ENCODE assay signal across 8 cellular contexts in the genomic region with DNA sequence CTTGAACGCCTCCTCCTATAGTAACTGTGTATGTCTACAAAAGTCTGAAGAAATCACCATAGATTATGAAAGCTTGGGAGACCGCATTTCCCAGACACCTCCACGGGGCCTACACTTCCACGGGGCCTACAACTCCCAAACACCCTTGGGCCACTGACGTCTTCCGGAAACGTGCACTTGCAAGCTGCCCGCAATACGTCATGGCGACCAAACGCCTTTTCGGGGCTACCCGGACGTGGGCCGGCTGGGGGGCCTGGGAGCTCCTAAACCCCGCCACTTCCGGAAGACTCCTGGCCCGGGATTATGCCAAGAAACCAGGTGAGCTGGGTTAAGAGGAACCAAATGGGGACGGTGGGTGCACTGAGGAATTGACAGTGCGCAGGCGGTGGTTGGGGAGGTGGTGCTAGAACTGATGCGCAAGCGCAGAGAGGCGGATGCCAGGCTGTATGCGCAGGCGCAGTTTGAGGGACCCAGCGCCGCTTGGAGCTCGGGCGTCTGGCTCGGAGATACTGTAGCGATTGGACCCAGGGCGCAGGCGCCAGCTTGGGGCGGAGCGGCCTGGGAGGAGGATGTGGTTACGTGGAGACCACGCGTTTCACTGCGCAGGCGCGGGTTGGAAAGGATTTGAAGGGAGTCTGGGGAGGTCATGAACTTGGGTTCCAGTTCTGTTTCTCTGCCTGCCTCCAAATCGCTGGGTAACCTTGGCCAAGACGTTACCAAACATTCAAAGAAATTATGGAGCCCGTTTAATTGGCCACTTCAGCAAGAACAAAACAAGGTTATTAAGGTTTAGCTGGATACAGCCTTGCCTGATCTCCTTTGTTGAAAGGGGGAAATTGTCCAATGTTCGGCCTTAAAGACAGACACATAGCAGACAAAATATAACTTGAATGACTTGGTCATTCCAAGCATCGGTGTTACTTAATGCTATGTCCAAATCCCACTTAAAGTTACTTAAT. TPM values are rescaled to one million over a fixed set of nuclear protein-coding genes. Genes with fewer than 3 reads are reported as not detected.
DNase-seq lines count a peak whose midpoint lies in the region; ATAC-seq and TF ChIP-seq lines count a peak whose summit lies in the region.

A gene (plus strand): TSS at position 182 of the 959 bp plus-strand sequence. CDS start 19 bp downstream, at position 201.

- DNase-seq in GM12865 (ENCODE audit: low read depth): peak; percentile 99
- peak; percentile 97 for DNase-seq in NCI-H1417 treated with DMSO at 0.1 percent for 48 hours (lab: John Stamatoyannopoulos, UW)
- DNase-seq in SW480 (ENCODE audit: low spot score): peak; percentile 94
- DNase-seq in activated naive CD8-positive, alpha-beta T cell treated with anti-CD3 and anti-CD28 coated beads, Interleukin-2, amount 50 U/mL, for 24 hours: peak; percentile 100
- DNase-seq in Right ventricle myocardium superior: peak; percentile 100
- peak; percentile 96 to 97 for DNase-seq in tibial nerve (ENCODE audit: low spot score in 2 of 2)

- H3K9me3 ChIP-seq in parathyroid adenoma (ENCODE audit: control insufficient read depth, low read length) (no peaks in the 10 kb centered on the region), tibial nerve (no peaks in the 10 kb centered on the region)

- H3K79me2 ChIP-seq in parathyroid adenoma: peaks cover 5% of the 10 kb centered on the region

- H3K27ac ChIP-seq in parathyroid adenoma: peak within 1 kb of the TSS; percentile 97
- H3K27ac ChIP-seq in tibial nerve: peak within 1 kb of the TSS; percentile 96 to 99 (median 96)

- peak; percentile 78 to 97 for TF ChIP-seq EP300 in tibial nerve (IDR thresholded peaks at IDR 0.05)

- WGBS in tibial nerve, 2 donors: 3% methylated on average over 46 to 47 of the region's 47 CpGs

- H3K4me3 ChIP-seq in GM12865 (ENCODE audit: low read depth, low read length): peak within 1 kb of the TSS; percentile 96
- H3K4me3 ChIP-seq in parathyroid adenoma (ENCODE audit: low read depth, low read length): peak within 1 kb of the TSS; percentile 100
- peak within 1 kb of the TSS; percentile 75 to 98 (median 90) for H3K4me3 ChIP-seq in tibial nerve

- H3K36me3 ChIP-seq in parathyroid adenoma (ENCODE audit: control insufficient read depth, insufficient read depth, low read length): no peaks in the 10 kb centered on the region
- peaks cover 0 to 53% (median 14%) of the 10 kb centered on the region in 3 donors for H3K36me3 ChIP-seq in tibial nerve

- no peak for TF ChIP-seq CTCF in GM12865 (IDR thresholded peaks at IDR 0.05; ENCODE audit: insufficient read depth, low read depth, low read length, missing control alignments)
- no peak for TF ChIP-seq CTCF in parathyroid adenoma (IDR thresholded peaks at IDR 0.05)
- peak in 2 of 5 experiments; percentile 16 to 57 for TF ChIP-seq CTCF in tibial nerve (IDR thresholded peaks at IDR 0.05)

- peaks cover 50% of the 10 kb centered on the region for H3K4me1 Mint-ChIP-seq in activated naive CD8-positive, alpha-beta T cell treated with anti-CD3 and anti-CD28 coated beads, Interleukin-2, amount 50 U/mL, for 24 hours

- H3K9me3 Mint-ChIP-seq in activated naive CD8-positive, alpha-beta T cell treated with anti-CD3 and anti-CD28 coated beads, Interleukin-2, amount 50 U/mL, for 24 hours: no peaks in the 10 kb centered on the region

- H3K4me1 ChIP-seq in parathyroid adenoma (no peaks in the 10 kb centered on the region), tibial nerve (peaks cover 0 to 43% (median 15%) of the 10 kb centered on the region in 4 donors)

- peak within 1 kb of the TSS; percentile 100 for H3K27ac Mint-ChIP-seq in activated naive CD8-positive, alpha-beta T cell treated with anti-CD3 and anti-CD28 coated beads, Interleukin-2, amount 50 U/mL, for 24 hours

- H3K4me3 Mint-ChIP-seq in activated naive CD8-positive, alpha-beta T cell treated with anti-CD3 and anti-CD28 coated beads, Interleukin-2, amount 50 U/mL, for 24 hours: peak within 1 kb of the TSS; percentile 95

- intact Hi-C loops in Right ventricle myocardium superior (cut with DNase I): no loop called here

- ATAC-seq in HG02763 (IDR thresholded peaks at IDR 0.05; ENCODE audit: unreplicated experiment) (peak; percentile 72), Right ventricle myocardium superior (ENCODE audit: poor library complexity) (peak; percentile 97)
- ATAC-seq in activated naive CD8-positive, alpha-beta T cell treated with anti-CD3 and anti-CD28 coated beads, Interleukin-2, amount 50 U/mL, for 24 hours: peak; percentile 87

- H3K4me2 ChIP-seq in parathyroid adenoma (ENCODE audit: low read length): peak within 1 kb of the TSS; percentile 99

- peak within 1 kb of the TSS; percentile 87 for H3K9ac ChIP-seq in parathyroid adenoma

- peak within 1 kb of the TSS; percentile 98 for H2AFZ ChIP-seq in parathyroid adenoma

- H3K27me3 Mint-ChIP-seq in activated naive CD8-positive, alpha-beta T cell treated with anti-CD3 and anti-CD28 coated beads, Interleukin-2, amount 50 U/mL, for 24 hours: peaks cover 3% of the 10 kb centered on the region

- H3K36me3 Mint-ChIP-seq in activated naive CD8-positive, alpha-beta T cell treated with anti-CD3 and anti-CD28 coated beads, Interleukin-2, amount 50 U/mL, for 24 hours (ENCODE audit: low read depth): peaks cover 13% of the 10 kb centered on the region

- TF ChIP-seq POLR2A in tibial nerve (IDR thresholded peaks at IDR 0.05): peak; percentile 8 to 84

- H3K27me3 ChIP-seq in parathyroid adenoma (ENCODE audit: control insufficient read depth, insufficient read depth, low read length) (no peaks in the 10 kb centered on the region), tibial nerve (no peaks in the 10 kb centered on the region)

RNA-seq across cellular contexts. Expression of the gene that starts here (rescaled TPM):
- total RNA-seq in Right ventricle myocardium superior (70.5 TPM), tibial nerve (100 to 1,000 TPM in 1 of 4 donors, 10 to 100 TPM in 3; 44.1 to 111 (median 59.2) TPM)

Comparison
In these comparisons a context has a peak if more than half of its experiments do, and no peak if none do; other contexts are left out.
1. Peak in every context shown above with its lines: DNase-seq, ATAC-seq, H3K4me3 ChIP-seq and H3K27ac ChIP-seq.